Comparison of ENCODE assay signal across 1 cellular context in genomic region chr3:155854147-155854940, GRCh38.
A peak's percentile ranks its signal among the peaks of the same experiment; 100 is the strongest.
TF ChIP-seq lines count a peak whose summit lies in the region.

TSS of gene SLC33A1 (minus strand) at chr3:155854427. CDS start at chr3:155853997, 430 bp downstream.

TF ChIP-seq in K562, 482 proteins besides CTCF, POLR2A, EP300 and RAD21 (continued from another document and continues in another):
- TF ChIP-seq ZNF318 (IDR thresholded peaks at IDR 0.05; ENCODE audit: borderline replicate concordance in 1 of 2, low read depth in 1 of 2) (peak in 1 of 2 experiments; percentile 58; a peak in 1 of 4 replicates), CBFA2T3 (IDR thresholded peaks at IDR 0.05) (no peak), NFE2 (IDR thresholded peaks at IDR 0.05; ENCODE audit: low read depth) (peak; percentile 25; the same call in 1 of the 2 replicates), ZFX (CRISPR knock-in tag; IDR thresholded peaks at IDR 0.05) (peak; percentile 84), STAT5B (CRISPR knock-in tag; IDR thresholded peaks at IDR 0.05) (no peak), CHD4 (IDR thresholded peaks at IDR 0.05; ENCODE audit: insufficient read depth, insufficient replicate concordance, low read depth, low read length, poor library complexity, severe bottlenecking) (no peak), TCF15 (CRISPR knock-in tag; IDR thresholded peaks at IDR 0.05) (peak; percentile 83; the same call in 1 of the 2 replicates), EGR1 (conservative IDR thresholded peaks at IDR 0.05) (peak; percentile 92), ZBTB43 (CRISPR knock-in tag; IDR thresholded peaks at IDR 0.05) (no peak), CHCHD3 (CRISPR knock-in tag; IDR thresholded peaks at IDR 0.05) (no peak; the same call in 1 of the 2 replicates), TBP (optimal IDR thresholded peaks at IDR 0.05; ENCODE audit: low read depth, low read length) (peak; percentile 92), SIX5 (IDR thresholded peaks at IDR 0.05; ENCODE audit: borderline replicate concordance in 1 of 2, insufficient read depth in 1 of 2, low read depth in 1 of 2, low read length in 2 of 2) (peak; percentile 27 to 40; a peak in 2 of 4 replicates), MAX (CRISPR knock-in tag; IDR thresholded peaks at IDR 0.05) (peak; percentile 94), RREB1 (CRISPR knock-in tag; IDR thresholded peaks at IDR 0.05) (peak; percentile 73; the same call in 1 of the 2 replicates), WHSC1 (IDR thresholded peaks at IDR 0.05; ENCODE audit: low read length) (no peak), MEF2D (tag; conservative IDR thresholded peaks at IDR 0.05; ENCODE audit: low read depth) (no peak), MTF1 (CRISPR knock-in tag; IDR thresholded peaks at IDR 0.05; ENCODE audit: borderline replicate concordance) (peak; percentile 73; the same call in 1 of the 2 replicates), SMAD4 (CRISPR knock-in tag; conservative IDR thresholded peaks at IDR 0.05) (peak; percentile 86), XRCC5 (IDR thresholded peaks at IDR 0.05; ENCODE audit: low read depth, low read length) (peak; percentile 95), CHD2 (IDR thresholded peaks at IDR 0.05; ENCODE audit: low read depth, low read length) (peak; percentile 50), ZNF444 (CRISPR knock-in tag; IDR thresholded peaks at IDR 0.05) (no peak), STAT6 (CRISPR knock-in tag; IDR thresholded peaks at IDR 0.05) (0 out of 2 replicates have a peak, but pooled peaks have one; percentile 16), MED1 (CRISPR knock-in tag; IDR thresholded peaks at IDR 0.05; ENCODE audit: borderline replicate concordance) (no peak), MYC (IDR thresholded peaks at IDR 0.05; ENCODE audit: low read depth, low read length) (peak; percentile 92), MYC (CRISPR knock-in tag; IDR thresholded peaks at IDR 0.05; ENCODE audit: borderline replicate concordance, low read depth) (0 out of 2 replicates have a peak, but pooled peaks have one; percentile 64), POLR2G (IDR thresholded peaks at IDR 0.05; ENCODE audit: low read depth, low read length) (peak; percentile 96), ZBTB12 (CRISPR knock-in tag; IDR thresholded peaks at IDR 0.05) (peak; percentile 2; the same call in 1 of the 2 replicates), GTF3C2 (IDR thresholded peaks at IDR 0.05; ENCODE audit: borderline replicate concordance, extremely low read depth, insufficient read length) (no peak), TCF7 (IDR thresholded peaks at IDR 0.05; ENCODE audit: borderline replicate concordance) (no peak), NBN (IDR thresholded peaks at IDR 0.05; ENCODE audit: low read depth) (peak; percentile 97), ELF1 (tag; IDR thresholded peaks at IDR 0.05) (peak; percentile 93), SNAPC5 (CRISPR knock-in tag; IDR thresholded peaks at IDR 0.05) (no peak), NR4A1 (CRISPR knock-in tag; IDR thresholded peaks at IDR 0.05) (no peak), NR4A1 (tag; IDR thresholded peaks at IDR 0.05) (peak; percentile 74)
